ENCODE assay signal across 35 cellular contexts in genomic region chr3:160793853-160794252, GRCh38.
"Had no signal": no experiment of that assay in that cellular context is flagged by ENCODE, and none has a peak within 500 bp of the region (broad histone marks: within the 10 kb centered on the region; RNA-seq: fewer than 3 reads in every experiment).

No MANE protein-coding gene starts in this region.

- ATAC-seq: activated CD4-positive, alpha-beta T cell treated with anti-CD3 and anti-CD28 coated beads for 36 hours; activated CD4-positive, CD25-positive, alpha-beta regulatory T cell treated with anti-CD3 and anti-CD28 coated beads, Interleukin-2, amount 50 U/mL, for 24 hours; activated CD8-positive, alpha-beta memory T cell treated with anti-CD3 and anti-CD28 coated beads, Interleukin-2, amount 10 ng/mL, durations not matched to agents 7 days and 5 days; activated naive CD8-positive, alpha-beta T cell treated with anti-CD3 and anti-CD28 coated beads, Interleukin-2, amount 50 U/mL, for 24 hours had no signal

- H3K4me1 Mint-ChIP-seq: activated naive CD4-positive, alpha-beta T cell treated with anti-CD3 and anti-CD28 coated beads, Interleukin-2, amount 10 ng/mL, durations not matched to agents 7 days and 5 days; activated naive CD8-positive, alpha-beta T cell treated with anti-CD3 and anti-CD28 coated beads, Interleukin-2, amount 50 U/mL, for 24 hours had no signal

- H3K9me3 Mint-ChIP-seq: activated CD4-positive, alpha-beta memory T cell treated with anti-CD3 and anti-CD28 coated beads, Interleukin-2, amount 10 ng/mL, durations not matched to agents 7 days and 5 days; activated naive CD4-positive, alpha-beta T cell treated with anti-CD3 and anti-CD28 coated beads, Interleukin-2, amount 10 ng/mL, durations not matched to agents 7 days and 5 days; activated naive CD8-positive, alpha-beta T cell treated with anti-CD3 and anti-CD28 coated beads, Interleukin-2, amount 50 U/mL, for 24 hours; T-helper 1 cell treated with Interleukin-12 subunit alpha and Interleukin-12 subunit beta and Interleukin-4 antibody, amounts not matched to agents 30 μg/mL and 1 μg/mL, for 36 hours; T-helper 2 cell treated with Interferon-gamma antibody and Interleukin-4, amounts not matched to agents 5 μg/mL and 100 μg/mL, for 36 hours had no signal

- DNase-seq: activated CD4-positive, alpha-beta memory T cell treated with anti-CD3 and anti-CD28 coated beads, Interleukin-2, amount 10 ng/mL, durations not matched to agents 7 days and 5 days; activated CD4-positive, alpha-beta T cell treated with anti-CD3 and anti-CD28 coated beads for 36 hours; activated CD8-positive, alpha-beta memory T cell treated with anti-CD3 and anti-CD28 coated beads for 24 hours; activated CD8-positive, alpha-beta memory T cell treated with anti-CD3 and anti-CD28 coated beads, Interleukin-2, amount 10 ng/mL, durations not matched to agents 7 days and 5 days; activated CD8-positive, alpha-beta memory T cell treated with anti-CD3 and anti-CD28 coated beads, Interleukin-2, amount 50 U/mL, for 48 hours; activated effector memory CD4-positive, alpha-beta T cell treated with Interleukin-2 at 50 U/mL for 16 hours; activated naive CD4-positive, alpha-beta T cell treated with anti-CD3 and anti-CD28 coated beads, Interleukin-2, amount 10 ng/mL, durations not matched to agents 7 days and 5 days; activated naive CD8-positive, alpha-beta T cell treated with anti-CD3 and anti-CD28 coated beads, Interleukin-2, amount 50 U/mL, for 24 hours; activated T-cell treated with anti-CD3 and anti-CD28 coated beads, Interleukin-2, amount 50 U/mL, for 48 hours; anterior cingulate cortex; caudate nucleus; KG1; MM.1S; MV-4-11; NCI-H1092; NCI-H1417; NCI-H187 treated with DMSO at 0.1 percent for 48 hours; NCI-H2081; NCI-H226; NCI-H446 treated with DMSO at 0.1 percent for 48 hours; NCI-H524; NCI-H69; NCI-H82; Peyer's patch; RPMI8226; SHP77 treated with DMSO at 0.1 percent for 48 hours; SK-N-SH had no signal

- H3K4me2 ChIP-seq: SK-N-SH had no signal

- H3K36me3 Mint-ChIP-seq: activated naive CD4-positive, alpha-beta T cell treated with anti-CD3 and anti-CD28 coated beads, Interleukin-2, amount 10 ng/mL, durations not matched to agents 7 days and 5 days; brain had no signal

- H3K9me3 ChIP-seq: Peyer's patch, SJSA1, SK-N-SH had no signal

- H3K36me3 ChIP-seq: Peyer's patch, SJSA1 had no signal

- H3K4me3 Mint-ChIP-seq: activated CD4-positive, alpha-beta memory T cell treated with anti-CD3 and anti-CD28 coated beads, Interleukin-2, amount 10 ng/mL, durations not matched to agents 7 days and 5 days; activated CD4-positive, alpha-beta T cell treated with anti-CD3 and anti-CD28 coated beads for 36 hours; activated CD8-positive, alpha-beta memory T cell treated with anti-CD3 and anti-CD28 coated beads, Interleukin-2, amount 10 ng/mL, durations not matched to agents 7 days and 5 days; activated naive CD4-positive, alpha-beta T cell treated with anti-CD3 and anti-CD28 coated beads, Interleukin-2, amount 10 ng/mL, durations not matched to agents 7 days and 5 days; activated naive CD8-positive, alpha-beta T cell; activated naive CD8-positive, alpha-beta T cell treated with anti-CD3 and anti-CD28 coated beads, Interleukin-2, amount 50 U/mL, for 24 hours; brain; T-helper 1 cell treated with Interleukin-12 subunit alpha and Interleukin-12 subunit beta and Interleukin-4 antibody, amounts not matched to agents 30 μg/mL and 1 μg/mL, for 36 hours; T-helper 2 cell treated with Interferon-gamma antibody and Interleukin-4, amounts not matched to agents 5 μg/mL and 100 μg/mL, for 36 hours had no signal

- H3K27ac Mint-ChIP-seq: activated CD4-positive, alpha-beta memory T cell treated with anti-CD3 and anti-CD28 coated beads, Interleukin-2, amount 10 ng/mL, durations not matched to agents 7 days and 5 days; activated CD4-positive, alpha-beta T cell treated with anti-CD3 and anti-CD28 coated beads for 36 hours; activated CD8-positive, alpha-beta memory T cell treated with anti-CD3 and anti-CD28 coated beads, Interleukin-2, amount 10 ng/mL, durations not matched to agents 7 days and 5 days; activated naive CD4-positive, alpha-beta T cell treated with anti-CD3 and anti-CD28 coated beads, Interleukin-2, amount 10 ng/mL, durations not matched to agents 7 days and 5 days; activated naive CD8-positive, alpha-beta T cell; activated naive CD8-positive, alpha-beta T cell treated with anti-CD3 and anti-CD28 coated beads, Interleukin-2, amount 50 U/mL, for 24 hours; brain; T-helper 1 cell treated with Interleukin-12 subunit alpha and Interleukin-12 subunit beta and Interleukin-4 antibody, amounts not matched to agents 30 μg/mL and 1 μg/mL, for 36 hours; T-helper 2 cell treated with Interferon-gamma antibody and Interleukin-4, amounts not matched to agents 5 μg/mL and 100 μg/mL, for 36 hours had no signal

- H3K9ac ChIP-seq: SK-N-SH had no signal

- H3K27me3 Mint-ChIP-seq: activated CD4-positive, alpha-beta memory T cell treated with anti-CD3 and anti-CD28 coated beads, Interleukin-2, amount 10 ng/mL, durations not matched to agents 7 days and 5 days; activated CD4-positive, alpha-beta T cell treated with anti-CD3 and anti-CD28 coated beads for 36 hours; activated naive CD4-positive, alpha-beta T cell treated with anti-CD3 and anti-CD28 coated beads, Interleukin-2, amount 10 ng/mL, durations not matched to agents 7 days and 5 days; activated naive CD8-positive, alpha-beta T cell; activated naive CD8-positive, alpha-beta T cell treated with anti-CD3 and anti-CD28 coated beads, Interleukin-2, amount 50 U/mL, for 24 hours; brain had no signal

- H3K4me3 ChIP-seq: Peyer's patch, SJSA1 had no signal

- FAIRE-seq: bronchial epithelial cell, TTC549 had no signal

- H3K27ac ChIP-seq: Peyer's patch, SJSA1 had no signal

- H3K4me1 ChIP-seq: Peyer's patch, SJSA1 had no signal

- H3K27me3 ChIP-seq: Peyer's patch, SJSA1 had no signal
